13 cellular contexts compared by ENCODE assay signal in genomic region chr3:9214599-9214998, GRCh38. TPM values are rescaled to one million over a fixed set of nuclear protein-coding genes. Genes with fewer than 3 reads are reported as not detected.
DNase-seq lines count a peak whose midpoint lies in the region; ATAC-seq and TF ChIP-seq lines count a peak whose summit lies in the region.
"Had no signal": no experiment of that assay in that cellular context is flagged by ENCODE, and none has a peak within 500 bp of the region (broad histone marks: within the 10 kb centered on the region; RNA-seq: fewer than 3 reads in every experiment).

No MANE protein-coding gene starts in this region.

- H4K20me1 ChIP-seq in mammary epithelial cell (ENCODE audit: insufficient read depth, low read length), result no peaks in the 10 kb centered on the region

- H3K4me2 ChIP-seq in mammary epithelial cell (ENCODE audit: insufficient read depth, low read depth, low read length), result peak overlapping the region; percentile 32
- H3K4me2 ChIP-seq: BLaER1 treated with 17β-estradiol and CSF1 and Interleukin-3, amounts not matched to agents 10 nM and 100 nM had no signal

- WGBS in mammary epithelial cell (ENCODE audit: low coverage, missing lambda C conversion rate), result 0% methylated on average over 2 of the region's 2 CpGs

- H3K9ac ChIP-seq in mammary epithelial cell (ENCODE audit: insufficient read depth, low read length), result peak overlapping the region; percentile 66
- H3K9ac ChIP-seq: BLaER1 treated with 17β-estradiol and CSF1 and Interleukin-3, amounts not matched to agents 10 nM and 100 nM had no signal

- H3K79me2 ChIP-seq in mammary epithelial cell (ENCODE audit: insufficient read depth, low read length), result peaks cover 74% of the 10 kb centered on the region

- H2AFZ ChIP-seq in mammary epithelial cell (ENCODE audit: low read depth, low read length), result no peak overlapping the region

- dilution Hi-C loops in mammary epithelial cell (cut with HindIII; ENCODE audit: low sequenced_read_pairs), result loop anchor here (5.0 to 10.0 kb wide), 3 partner anchors 60 to 237 kb away; no protein-coding TSS in a partner anchor

- H3K4me3 ChIP-seq in mammary epithelial cell (replicated peaks in 1 of 3; ENCODE audit: insufficient read depth in 1 of 3, low read depth in 2 of 3, low read length in 3 of 3), result no peak overlapping the region
- H3K4me3 ChIP-seq in left lung, result no peak overlapping the region
- H3K4me3 ChIP-seq: BLaER1 treated with 17β-estradiol and CSF1 and Interleukin-3, amounts not matched to agents 10 nM and 100 nM had no signal

- intact Hi-C loops in mammary epithelial cell (cut with micrococcal nuclease), result loop anchor here (1.0 to 2.0 kb wide), 2 partner anchors 34 to 39 kb away; partner anchors contain the start of gene SRGAP3
- intact Hi-C loops in left lung (cut with DNase I), result no loop called here

- H3K9me3 ChIP-seq in mammary epithelial cell (replicated peaks; ENCODE audit: insufficient read depth, low read length), result no peaks in the 10 kb centered on the region
- no peaks in the 10 kb centered on the region for H3K9me3 ChIP-seq in left lung
- H3K9me3 ChIP-seq: BLaER1 treated with 17β-estradiol and CSF1 and Interleukin-3, amounts not matched to agents 10 nM and 100 nM had no signal

- TF ChIP-seq CTCF in AG09319 (IDR thresholded peaks at IDR 0.05; ENCODE audit: low read depth, low read length), result no peak
- TF ChIP-seq CTCF in mammary epithelial cell (conservative IDR thresholded peaks at IDR 0.05 in 1 of 2, IDR thresholded peaks at IDR 0.05 in 1 of 2; ENCODE audit: extremely low read depth in 1 of 2, insufficient read depth in 1 of 2, low read depth in 1 of 2, low read length in 2 of 2), result no peak
- no peak for TF ChIP-seq CTCF in left lung (IDR thresholded peaks at IDR 0.05)

- no peaks in the 10 kb centered on the region for H3K27me3 ChIP-seq in mammary epithelial cell (ENCODE audit: insufficient read depth, low read length)
- no peaks in the 10 kb centered on the region for H3K27me3 ChIP-seq in left lung
- H3K27me3 ChIP-seq: BLaER1 treated with 17β-estradiol and CSF1 and Interleukin-3, amounts not matched to agents 10 nM and 100 nM had no signal

- H3K4me1 ChIP-seq in mammary epithelial cell (ENCODE audit: insufficient read depth, low read length) (peaks cover 30% of the 10 kb centered on the region), left lung (no peaks in the 10 kb centered on the region)

- CTCF ChIA-PET in mammary epithelial cell (lab: Charles Lee; ENCODE audit: low non-redundant PET), result interaction anchor here (0.6 to 0.7 kb wide), 3 partner anchors 13 to 135 kb away, joined by 4 to 9 read pairs (median 4); no protein-coding TSS in a partner anchor

- H3K27ac ChIP-seq in mammary epithelial cell (ENCODE audit: insufficient read depth, low read depth, low read length) (peak overlapping the region; percentile 87), left lung (peak overlapping the region in 1 of 2 donors; percentile 35)
- H3K27ac ChIP-seq: BLaER1 treated with 17β-estradiol and CSF1 and Interleukin-3, amounts not matched to agents 10 nM and 100 nM had no signal

- peak; percentile 56 for ATAC-seq in left lung
- no peak for ATAC-seq in GM21423 (IDR thresholded peaks at IDR 0.05; ENCODE audit: unreplicated experiment)
- ATAC-seq in GM18909 (IDR thresholded peaks at IDR 0.05; ENCODE audit: poor library complexity, unreplicated experiment), result no peak
- ATAC-seq in GM21528 (IDR thresholded peaks at IDR 0.05; ENCODE audit: low FRiP score, unreplicated experiment), result no peak

- BruUV-seq in mammary epithelial cell (replicated peaks; lab: Mats Ljungman, UMichigan), result no TSS peak

- H3K36me3 ChIP-seq in mammary epithelial cell (ENCODE audit: insufficient read depth, low read length) (no peaks in the 10 kb centered on the region), left lung (no peaks in the 10 kb centered on the region)
- H3K36me3 ChIP-seq: BLaER1 treated with 17β-estradiol and CSF1 and Interleukin-3, amounts not matched to agents 10 nM and 100 nM had no signal

- in situ Hi-C loops in mammary epithelial cell (cut with MboI; ENCODE audit: low sequenced_read_pairs in 2 of 2), result no loop called here

- DNase-seq in AG09319 (ENCODE audit: extremely low read depth, low read depth), result peak; percentile 49
- DNase-seq in HPDE6-E6E7 (ENCODE audit: extremely low spot score), result peak; percentile 16
- peak; percentile 83 for DNase-seq in mammary epithelial cell
- no peak for DNase-seq in left lung
- DNase-seq in globus pallidus (ENCODE audit: low spot score), result no peak
- DNase-seq: activated CD8-positive, alpha-beta memory T cell treated with anti-CD3 and anti-CD28 coated beads for 24 hours; mesendoderm; NCI-H510A treated with DMSO at 0.1 percent for 48 hours; SHP77 had no signal

RNA-seq across cellular contexts. Expression of gene SRGAP3, which starts 34.8 kb away (rescaled TPM):
- total RNA-seq in mammary epithelial cell (10 to 100 TPM; 27.2 to 50.1 TPM), left lung (1 to 10 TPM; 5.1 to 6.8 TPM)
- 9.2 TPM for polyA plus RNA-seq in mammary epithelial cell
- polyA minus RNA-seq in mammary epithelial cell, result 62.1 TPM

Comparison
In these comparisons a context has a peak if more than half of its experiments do, and no peak if none do; other contexts are left out.
1. DNase-seq: peak in AG09319 (single experiment), HPDE6-E6E7 (single experiment) and mammary epithelial cell (single experiment); none in left lung (0 of 2) and globus pallidus (single experiment).